ENCODE assay signal across 1 cellular context in genomic region chr9:133471551-133472276, GRCh38.
TF ChIP-seq lines count a peak whose summit lies in the region.

No MANE protein-coding gene starts in this region.

TF ChIP-seq in GM12878, 131 proteins besides CTCF, POLR2A, EP300 and RAD21 (continued from another document):
- TF ChIP-seq CEBPZ (IDR thresholded peaks at IDR 0.05; ENCODE audit: low read depth, low read length) (no peak), NRF1 (conservative IDR thresholded peaks at IDR 0.05; ENCODE audit: low read depth, low read length) (no peak), FOS (IDR thresholded peaks at IDR 0.05; ENCODE audit: borderline replicate concordance, extremely low read depth, insufficient read length) (no peak), FOXM1 (IDR thresholded peaks at IDR 0.05; ENCODE audit: low read depth, low read length) (no peak), HDAC2 (IDR thresholded peaks at IDR 0.05) (no peak), ATF3 (IDR thresholded peaks at IDR 0.05; ENCODE audit: borderline replicate concordance, extremely low read depth, low read depth, low read length) (no peak), EGR1 (IDR thresholded peaks at IDR 0.05; ENCODE audit: borderline replicate concordance in 1 of 2, low read depth in 2 of 2, low read length in 2 of 2) (no peak), ZNF622 (IDR thresholded peaks at IDR 0.05) (no peak)
TF ChIP-seq in GM12878: peak in this region for 0.
